Comparison of ENCODE assay signal across 7 cellular contexts in genomic region chr2:161513275-161514032, GRCh38.
A peak's percentile ranks its signal among the peaks of the same experiment; 100 is the strongest.
DNase-seq lines count a peak whose midpoint lies in the region; ATAC-seq and TF ChIP-seq lines count a peak whose summit lies in the region.
"Not testable (repeated sequence)": the region's sequence is repeated elsewhere in the genome, so short reads cannot be mapped to it uniquely, and the experiment has no call there.

No MANE protein-coding gene starts in this region.

- not testable (repeated sequence) for H2AFZ ChIP-seq in GM23338

- not testable (repeated sequence) for H3K9me3 ChIP-seq in NT2/D1 (ENCODE audit: insufficient read depth, low read length); endodermal cell (ENCODE audit: control insufficient read depth, low read length)

- H3K4me3 Mint-ChIP-seq in GM23338, endodermal cell, neural crest cell: not testable (repeated sequence)

- TF ChIP-seq CTCF in GM23338 (conservative IDR thresholded peaks at IDR 0.05; ENCODE audit: low read depth in 2 of 2); endodermal cell (conservative IDR thresholded peaks at IDR 0.05); neural crest cell (conservative IDR thresholded peaks at IDR 0.05): not testable (repeated sequence)

- H3K9ac ChIP-seq in NT2/D1 (ENCODE audit: insufficient read length, low read depth); endodermal cell (ENCODE audit: extremely low read depth, low read length, poor library complexity, severe bottlenecking): not testable (repeated sequence)

- H3K36me3 ChIP-seq in GM23338 (ENCODE audit: insufficient read depth); NT2/D1 (ENCODE audit: insufficient read depth, insufficient read length, low read length); endodermal cell (ENCODE audit: control insufficient read depth, insufficient read depth, low read length): not testable (repeated sequence)

- not testable (repeated sequence) for H3K27ac Mint-ChIP-seq in GM23338
- H3K27ac Mint-ChIP-seq in endodermal cell (peak overlapping the region; percentile 72), neural crest cell (ENCODE audit: unreplicated experiment) (peak overlapping the region; percentile 75)

- not testable (repeated sequence) for H3K27me3 Mint-ChIP-seq in GM23338 (ENCODE audit: insufficient read depth, low read depth, poor library complexity); endodermal cell (ENCODE audit: insufficient read depth)
- H3K27me3 Mint-ChIP-seq in neural crest cell (ENCODE audit: low read depth) = peaks cover 11% of the 10 kb centered on the region

- H4K20me1 ChIP-seq in GM23338 (replicated peaks; ENCODE audit: insufficient read depth) = not testable (repeated sequence)

- not testable (repeated sequence) for H3K4me3 ChIP-seq in GM23338; NT2/D1 (ENCODE audit: insufficient read length, low read depth); endodermal cell (ENCODE audit: low read length)

- H3K4me2 ChIP-seq in GM23338 = not testable (repeated sequence)

- not testable (repeated sequence) for H3K4me1 Mint-ChIP-seq in GM23338, endodermal cell, neural crest cell

- H3K9me3 Mint-ChIP-seq in GM23338 (peaks cover 22% of the 10 kb centered on the region), endodermal cell (peaks cover 15% of the 10 kb centered on the region)
- H3K9me3 Mint-ChIP-seq in neural crest cell = not testable (repeated sequence)

- not testable (repeated sequence) for H3K27ac ChIP-seq in GM23338 (ENCODE audit: low read depth); endodermal cell (ENCODE audit: low read depth, low read length)

- H3K36me3 Mint-ChIP-seq in GM23338 (ENCODE audit: low read depth); endodermal cell (ENCODE audit: low read depth); neural crest cell (ENCODE audit: low read depth): not testable (repeated sequence)

- not testable (repeated sequence) for H3K27me3 ChIP-seq in GM23338 (ENCODE audit: insufficient read depth); NT2/D1 (ENCODE audit: insufficient read depth, insufficient read length); endodermal cell (ENCODE audit: control insufficient read depth, insufficient read depth, low read length, poor library complexity, severe bottlenecking)

- not testable (repeated sequence) for H3K79me2 ChIP-seq in GM23338 (replicated peaks; ENCODE audit: insufficient read depth)

- DNase-seq in GM23338 (ENCODE audit: low spot score) = peak; percentile 60
- peak; percentile 8 for DNase-seq in NCI-H146 (lab: John Stamatoyannopoulos, UW)
- DNase-seq in NT2/D1 (ENCODE audit: low read depth, low spot score) = peak; percentile 40
- peak; percentile 52 for DNase-seq in ecto neural progenitor cell (ENCODE audit: low spot score)
- peak; percentile 74 for DNase-seq in endodermal cell
- DNase-seq in islet precursor cell = peak; percentile 68
- DNase-seq in neural crest cell (ENCODE audit: low read depth, low spot score) = peak; percentile 17

- not testable (repeated sequence) for H3K9me2 ChIP-seq in GM23338 (ENCODE audit: insufficient read depth)

- H3K4me1 ChIP-seq in GM23338 (ENCODE audit: insufficient read depth); NT2/D1 (ENCODE audit: insufficient read depth, insufficient read length); endodermal cell (ENCODE audit: control insufficient read depth, insufficient read depth, low read length): not testable (repeated sequence)

- peak; percentile 34; the same call in 2 of the 3 replicates for ATAC-seq in GM23338

- WGBS in endodermal cell (ENCODE audit: insufficient coverage in 1 of 2, insufficient read length in 1 of 2), 2 experiments = 58 to 61% methylated on average over 5 to 8 of the region's 10 CpGs

- not testable (repeated sequence) for H3F3A ChIP-seq in GM23338 (replicated peaks; ENCODE audit: low read depth)

Comparison
In these comparisons a context has a peak if more than half of its experiments do, and no peak if none do; other contexts are left out.
1. DNase-seq: peak in every context shown above with its lines; median percentile 74 in endodermal cell; 68 in islet precursor cell; 60 in GM23338; 52 in ecto neural progenitor cell; 40 in NT2/D1; 17 in neural crest cell; 8 in NCI-H146.